ENCODE assay signal across 12 cellular contexts in genomic region chr22:31341386-31342088, GRCh38. TPM values are rescaled to one million over a fixed set of nuclear protein-coding genes. Genes with fewer than 3 reads are reported as not detected.
DNase-seq lines count a peak whose midpoint lies in the region; ATAC-seq lines count a peak whose summit lies in the region.
"Had no signal": no experiment of that assay in that cellular context is flagged by ENCODE, and none has a peak within 500 bp of the region (broad histone marks: within the 10 kb centered on the region; RNA-seq: fewer than 3 reads in every experiment).

No MANE protein-coding gene starts in this region.

- H3K9ac ChIP-seq in mesendoderm (ENCODE audit: low read length): peak overlapping the region; percentile 3

- no peak overlapping the region for H2BK5ac ChIP-seq in mesendoderm (ENCODE audit: low read length)

- ATAC-seq in HG03439 (IDR thresholded peaks at IDR 0.05; ENCODE audit: unreplicated experiment): no peak

- no peak for DNase-seq in activated naive CD4-positive, alpha-beta T cell treated with Interleukin-2 at 50 U/mL for 16 hours
- DNase-seq in mesendoderm: no peak
- no peak for DNase-seq in SW 1271 (lab: John Stamatoyannopoulos, UW)
- no peak for DNase-seq in ureter (ENCODE audit: low spot score)
- DNase-seq: amygdala, DMS79 treated with DMSO at 0.1 percent for 48 hours, NCI-H2171 had no signal

- H3K56ac ChIP-seq in mesendoderm (ENCODE audit: low read length): peak overlapping the region; percentile 2

- no CpG with 5 or more reads among the region's 14 CpGs for WGBS in mesendoderm (ENCODE audit: extremely low coverage, insufficient coverage, low lambda C conversion rate)

- H3K27ac ChIP-seq in mesendoderm (ENCODE audit: low read depth, low read length): no peak overlapping the region
- peak overlapping the region; percentile 14 for H3K27ac ChIP-seq in temporal lobe (ENCODE audit: low read depth, low read length)
- H3K27ac ChIP-seq: neutrophil had no signal

- peaks cover 7% of the 10 kb centered on the region for H3K4me1 ChIP-seq in mesendoderm (ENCODE audit: control insufficient read depth, low read depth, low read length)

- peaks cover 32% of the 10 kb centered on the region for H3K79me1 ChIP-seq in mesendoderm (ENCODE audit: low read length)

- no peak overlapping the region for H3K4ac ChIP-seq in mesendoderm (ENCODE audit: low read depth, low read length)

- no peak overlapping the region for H2BK120ac ChIP-seq in mesendoderm (ENCODE audit: low read depth, low read length)

- peaks cover 6% of the 10 kb centered on the region for H3K36me3 ChIP-seq in mesendoderm (ENCODE audit: control insufficient read depth, insufficient read depth, low read length)

- peak overlapping the region; percentile 90 for H3K4me3 Mint-ChIP-seq in activated naive CD4-positive, alpha-beta T cell treated with anti-CD3 and anti-CD28 coated beads, Interleukin-2, amount 50 U/mL, for 24 hours
- H3K4me3 Mint-ChIP-seq in activated naive CD8-positive, alpha-beta T cell: peak overlapping the region; percentile 90

- H4K5ac ChIP-seq in mesendoderm (ENCODE audit: low read length): no peak overlapping the region

- no peaks in the 10 kb centered on the region for H3K27me3 Mint-ChIP-seq in activated naive CD4-positive, alpha-beta T cell treated with anti-CD3 and anti-CD28 coated beads, Interleukin-2, amount 50 U/mL, for 24 hours
- no peaks in the 10 kb centered on the region for H3K27me3 Mint-ChIP-seq in activated naive CD8-positive, alpha-beta T cell

- peaks cover 78% of the 10 kb centered on the region for H3K4me1 Mint-ChIP-seq in activated naive CD4-positive, alpha-beta T cell treated with anti-CD3 and anti-CD28 coated beads, Interleukin-2, amount 50 U/mL, for 24 hours
- H3K4me1 Mint-ChIP-seq in activated naive CD8-positive, alpha-beta T cell (ENCODE audit: low read depth): peaks cover 69% of the 10 kb centered on the region

- H3K4me2 ChIP-seq in mesendoderm (ENCODE audit: low read length): no peak overlapping the region

- no peak overlapping the region for H3K23ac ChIP-seq in mesendoderm (ENCODE audit: low read length)

- no peak overlapping the region for H2AK5ac ChIP-seq in mesendoderm (ENCODE audit: low read length)

- H3K18ac ChIP-seq in mesendoderm (ENCODE audit: low read length): no peak overlapping the region

- H3K79me2 ChIP-seq in mesendoderm (ENCODE audit: control insufficient read depth, insufficient read depth, low read length): peaks cover 69% of the 10 kb centered on the region

- H3K9me3 Mint-ChIP-seq in activated naive CD4-positive, alpha-beta T cell treated with anti-CD3 and anti-CD28 coated beads, Interleukin-2, amount 50 U/mL, for 24 hours: no peaks in the 10 kb centered on the region
- no peaks in the 10 kb centered on the region for H3K9me3 Mint-ChIP-seq in activated naive CD8-positive, alpha-beta T cell (ENCODE audit: low read depth)

- H3K27ac Mint-ChIP-seq in activated naive CD4-positive, alpha-beta T cell treated with anti-CD3 and anti-CD28 coated beads, Interleukin-2, amount 50 U/mL, for 24 hours: peak overlapping the region; percentile 84
- peak overlapping the region; percentile 92 for H3K27ac Mint-ChIP-seq in activated naive CD8-positive, alpha-beta T cell

- no peak overlapping the region for H3K4me3 ChIP-seq in mesendoderm (ENCODE audit: low read length)

- no peak overlapping the region for H2BK15ac ChIP-seq in mesendoderm (replicated peaks; ENCODE audit: low read depth)

- no peak overlapping the region for H4K8ac ChIP-seq in mesendoderm (ENCODE audit: low read depth, low read length)

- peaks cover 9% of the 10 kb centered on the region for H3K36me3 Mint-ChIP-seq in activated naive CD4-positive, alpha-beta T cell treated with anti-CD3 and anti-CD28 coated beads, Interleukin-2, amount 50 U/mL, for 24 hours
- H3K36me3 Mint-ChIP-seq in activated naive CD8-positive, alpha-beta T cell: no peaks in the 10 kb centered on the region

- H3K27me3 ChIP-seq in mesendoderm (ENCODE audit: insufficient read depth, low read length, poor library complexity): no peaks in the 10 kb centered on the region

RNA-seq across cellular contexts. Expression of gene PATZ1, which starts 4.6 kb away (rescaled TPM):
- 61.5 TPM for polyA plus RNA-seq in mesendoderm (2013, experiment 1 of 2)
- polyA plus RNA-seq in mesendoderm (2013, experiment 2 of 2): 60.5 TPM
- 27.5 TPM for total RNA-seq in temporal lobe
- total RNA-seq in ureter: 58.5 TPM

RNA-seq across cellular contexts. Expression of gene PIK3IP1, which starts 49.2 kb away (rescaled TPM):
- 0.51 TPM for polyA plus RNA-seq in mesendoderm (2013, experiment 1 of 2)
- polyA plus RNA-seq in mesendoderm (2013, experiment 2 of 2): 0.53 TPM
- total RNA-seq in temporal lobe (17.5 TPM), ureter (57.8 TPM)

RNA-seq across cellular contexts. Expression of gene DRG1, which starts 57.9 kb away (rescaled TPM):
- polyA plus RNA-seq in mesendoderm (2013, experiment 1 of 2): 102 TPM
- 102 TPM for polyA plus RNA-seq in mesendoderm (2013, experiment 2 of 2)
- total RNA-seq in temporal lobe: 47.0 TPM
- total RNA-seq in ureter: 50.9 TPM
